ENCODE assay signal across 9 cellular contexts in genomic region chr4:162891788-162892707, GRCh38.
A peak's percentile ranks its signal among the peaks of the same experiment; 100 is the strongest.
DNase-seq lines count a peak whose midpoint lies in the region; ATAC-seq lines count a peak whose summit lies in the region.
"Had no signal": no experiment of that assay in that cellular context is flagged by ENCODE, and none has a peak within 500 bp of the region (broad histone marks: within the 10 kb centered on the region; RNA-seq: fewer than 3 reads in every experiment).

No MANE protein-coding gene starts in this region.

- no peak overlapping the region for H4K8ac ChIP-seq in neuronal stem cell (ENCODE audit: low read depth, low read length)

- no peaks in the 10 kb centered on the region for H3K4me1 Mint-ChIP-seq in T-helper 17 cell

- H3K36me3 ChIP-seq in neuronal stem cell (replicated peaks in 1 of 2; ENCODE audit: control insufficient read depth in 2 of 2, insufficient read depth in 2 of 2, low read length in 2 of 2): no peaks in the 10 kb centered on the region

- no peak overlapping the region for H3K27ac Mint-ChIP-seq in T-helper 17 cell

- no peaks in the 10 kb centered on the region for H3K4me1 ChIP-seq in neuronal stem cell (ENCODE audit: control insufficient read depth in 2 of 2, insufficient read depth in 1 of 2, low read depth in 1 of 2, low read length in 2 of 2)

- no peaks in the 10 kb centered on the region for H3K36me3 Mint-ChIP-seq in T-helper 17 cell (ENCODE audit: low read depth)

- H3K4ac ChIP-seq in neuronal stem cell (ENCODE audit: low read length): no peak overlapping the region

- H2BK12ac ChIP-seq in neuronal stem cell (ENCODE audit: low read length): no peak overlapping the region

- no peak overlapping the region for H3K4me3 ChIP-seq in neuronal stem cell (ENCODE audit: low read length in 2 of 2)

- H3K9me3 ChIP-seq in T-helper 17 cell (ENCODE audit: control insufficient read depth, low read length, poor library complexity, severe bottlenecking): no peaks in the 10 kb centered on the region
- H3K9me3 ChIP-seq in neuronal stem cell (replicated peaks in 1 of 2; ENCODE audit: control insufficient read depth in 2 of 2, insufficient read depth in 1 of 2, low read depth in 1 of 2, low read length in 2 of 2): no peaks in the 10 kb centered on the region

- no peak overlapping the region for H2AK5ac ChIP-seq in neuronal stem cell (ENCODE audit: low read depth, low read length)

- H3K14ac ChIP-seq in neuronal stem cell (ENCODE audit: low read length): no peak overlapping the region

- H2AFZ ChIP-seq in neuronal stem cell (ENCODE audit: low read length): no peak overlapping the region

- WGBS in neuronal stem cell (ENCODE audit: extremely low coverage in 2 of 2, insufficient read length in 2 of 2, insufficient replicate concordance in 1 of 2), 2 donors: no CpG with 5 or more reads among the region's 3 CpGs

- H3K18ac ChIP-seq in neuronal stem cell (ENCODE audit: low read length): no peak overlapping the region

- H3K23ac ChIP-seq in neuronal stem cell (ENCODE audit: low read depth, low read length, poor library complexity): no peak overlapping the region

- no peak overlapping the region for H2BK120ac ChIP-seq in neuronal stem cell (ENCODE audit: low read depth, low read length)

- no peak overlapping the region for H3K9ac ChIP-seq in neuronal stem cell (ENCODE audit: low read depth, low read length, poor library complexity)

- no peak overlapping the region for H3K27ac ChIP-seq in neuronal stem cell (replicated peaks; ENCODE audit: low read length)

- H3K27me3 ChIP-seq in neuronal stem cell (ENCODE audit: control insufficient read depth in 3 of 3, insufficient read depth in 3 of 3, low read depth in 1 of 3, low read length in 3 of 3): no peaks in the 10 kb centered on the region

- H3K4me2 ChIP-seq in neuronal stem cell (ENCODE audit: insufficient read depth, low read length, poor library complexity, severe bottlenecking): no peak overlapping the region

- DNase-seq in ELR (ENCODE audit: low read depth) (peak; percentile 2), T-helper 17 cell (no peak), amygdala (lab: John Stamatoyannopoulos, UW) (no peak), NCI-H2029 (lab: John Stamatoyannopoulos, UW) (no peak), neuronal stem cell (ENCODE audit: low spot score) (no peak)
- DNase-seq in activated CD4-positive, alpha-beta T cell treated with anti-CD3 and anti-CD28 coated beads, Interleukin-2, amount 50 U/mL, for 48 hours: no peak
- DNase-seq: NCI-H2081 had no signal

- H2BK5ac ChIP-seq in neuronal stem cell (ENCODE audit: low read length): no peak overlapping the region

- H3K27me3 Mint-ChIP-seq in T-helper 17 cell: no peaks in the 10 kb centered on the region

- no peak overlapping the region for H2BK15ac ChIP-seq in neuronal stem cell (ENCODE audit: low read length)

- H3K79me1 ChIP-seq in neuronal stem cell (ENCODE audit: low read depth, low read length): no peaks in the 10 kb centered on the region

- no peak overlapping the region for H4K91ac ChIP-seq in neuronal stem cell (ENCODE audit: low read depth, low read length, poor library complexity)

- no peak overlapping the region for H3K4me3 Mint-ChIP-seq in T-helper 17 cell

- ATAC-seq in GM19463 (IDR thresholded peaks at IDR 0.05; ENCODE audit: unreplicated experiment) (peak; percentile 98), HG03135 (IDR thresholded peaks at IDR 0.05; ENCODE audit: unreplicated experiment) (peak; percentile 99), T-helper 17 cell (peak; percentile 50)
